Comparison of ENCODE assay signal across 9 cellular contexts in genomic region chr14:104136472-104137296, GRCh38. TPM values are rescaled to one million over a fixed set of nuclear protein-coding genes. Genes with fewer than 3 reads are reported as not detected.
DNase-seq lines count a peak whose midpoint lies in the region; ATAC-seq lines count a peak whose summit lies in the region.
"Had no signal": no experiment of that assay in that cellular context is flagged by ENCODE, and none has a peak within 500 bp of the region (broad histone marks: within the 10 kb centered on the region; RNA-seq: fewer than 3 reads in every experiment).

No MANE protein-coding gene starts in this region.

- peak overlapping the region; percentile 53 for H3K27ac Mint-ChIP-seq in activated CD4-positive, alpha-beta T cell treated with anti-CD3 and anti-CD28 coated beads, Interleukin-2, amount 10 ng/mL, durations not matched to agents 24 days and 14 days
- no peak overlapping the region for H3K27ac Mint-ChIP-seq in activated T-cell treated with anti-CD3 and anti-CD28 coated beads, Interleukin-2, amount 50 U/mL, for 72 hours
- H3K27ac Mint-ChIP-seq in immature natural killer cell: no peak overlapping the region
- peak overlapping the region; percentile 73 for H3K27ac Mint-ChIP-seq in stimulated activated naive B cell treated with anti-CD40 and anti-IgM and Interleukin-4, amounts not matched to agents 10 μg/mL and 1 μg/mL and 100 μg/mL, for 72 hours

- peaks cover 34% of the 10 kb centered on the region for H3K27me3 Mint-ChIP-seq in activated CD4-positive, alpha-beta T cell treated with anti-CD3 and anti-CD28 coated beads, Interleukin-2, amount 10 ng/mL, durations not matched to agents 24 days and 14 days
- peaks cover 39% of the 10 kb centered on the region for H3K27me3 Mint-ChIP-seq in activated T-cell treated with anti-CD3 and anti-CD28 coated beads, Interleukin-2, amount 50 U/mL, for 72 hours (ENCODE audit: low read depth)
- H3K27me3 Mint-ChIP-seq in immature natural killer cell (ENCODE audit: low read depth in 3 of 3): peaks cover 1 to 15% (median 12%) of the 10 kb centered on the region in 3 donors
- H3K27me3 Mint-ChIP-seq in stimulated activated naive B cell treated with anti-CD40 and anti-IgM and Interleukin-4, amounts not matched to agents 10 μg/mL and 1 μg/mL and 100 μg/mL, for 72 hours: peaks cover 51 to 75% of the 10 kb centered on the region in 2 donors

- peaks cover 4% of the 10 kb centered on the region for H3K4me1 Mint-ChIP-seq in activated CD4-positive, alpha-beta T cell treated with anti-CD3 and anti-CD28 coated beads, Interleukin-2, amount 10 ng/mL, durations not matched to agents 24 days and 14 days
- peaks cover 8% of the 10 kb centered on the region for H3K4me1 Mint-ChIP-seq in activated T-cell treated with anti-CD3 and anti-CD28 coated beads, Interleukin-2, amount 50 U/mL, for 72 hours (ENCODE audit: low read depth)
- H3K4me1 Mint-ChIP-seq in immature natural killer cell: peaks cover 0 to 3% of the 10 kb centered on the region in 2 donors
- H3K4me1 Mint-ChIP-seq in stimulated activated naive B cell treated with anti-CD40 and anti-IgM and Interleukin-4, amounts not matched to agents 10 μg/mL and 1 μg/mL and 100 μg/mL, for 72 hours: peaks cover 12 to 34% of the 10 kb centered on the region in 2 donors

- H3K9me3 Mint-ChIP-seq in activated CD4-positive, alpha-beta T cell treated with anti-CD3 and anti-CD28 coated beads, Interleukin-2, amount 10 ng/mL, durations not matched to agents 24 days and 14 days: no peaks in the 10 kb centered on the region
- H3K9me3 Mint-ChIP-seq in activated T-cell treated with anti-CD3 and anti-CD28 coated beads, Interleukin-2, amount 50 U/mL, for 72 hours: no peaks in the 10 kb centered on the region
- H3K9me3 Mint-ChIP-seq in immature natural killer cell: no peaks in the 10 kb centered on the region
- no peaks in the 10 kb centered on the region for H3K9me3 Mint-ChIP-seq in stimulated activated naive B cell treated with anti-CD40 and anti-IgM and Interleukin-4, amounts not matched to agents 10 μg/mL and 1 μg/mL and 100 μg/mL, for 72 hours

- no peaks in the 10 kb centered on the region for H3K36me3 Mint-ChIP-seq in activated CD4-positive, alpha-beta T cell treated with anti-CD3 and anti-CD28 coated beads, Interleukin-2, amount 10 ng/mL, durations not matched to agents 24 days and 14 days (ENCODE audit: low read depth)
- H3K36me3 Mint-ChIP-seq in activated T-cell treated with anti-CD3 and anti-CD28 coated beads, Interleukin-2, amount 50 U/mL, for 72 hours (ENCODE audit: insufficient read depth in 2 of 2): no peaks in the 10 kb centered on the region
- H3K36me3 Mint-ChIP-seq in immature natural killer cell: no peaks in the 10 kb centered on the region
- no peaks in the 10 kb centered on the region for H3K36me3 Mint-ChIP-seq in stimulated activated naive B cell treated with anti-CD40 and anti-IgM and Interleukin-4, amounts not matched to agents 10 μg/mL and 1 μg/mL and 100 μg/mL, for 72 hours

- intact Hi-C loops in activated CD4-positive, alpha-beta T cell treated with anti-CD3 and anti-CD28 coated beads, Interleukin-2, amount 10 ng/mL, durations not matched to agents 24 days and 14 days (cut with micrococcal nuclease): loop anchor here (5.0 to 10.0 kb wide), 2 partner anchors 426 to 508 kb away; no protein-coding TSS in a partner anchor

- no peak for DNase-seq in activated CD4-positive, alpha-beta T cell treated with anti-CD3 and anti-CD28 coated beads, Interleukin-2, amount 10 ng/mL, durations not matched to agents 24 days and 14 days
- DNase-seq in activated CD4-positive, alpha-beta T cell treated with anti-CD3 and anti-CD28 coated beads, Interleukin-2, amount 50 U/mL, for 1 hour: no peak
- DNase-seq in activated T-cell treated with anti-CD3 and anti-CD28 coated beads, Interleukin-2, amount 50 U/mL, for 72 hours: no peak
- no peak for DNase-seq in immature natural killer cell
- DNase-seq in stimulated activated naive B cell treated with anti-CD40 and anti-IgM and Interleukin-4, amounts not matched to agents 10 μg/mL and 1 μg/mL and 100 μg/mL, for 72 hours: no peak
- no peak for DNase-seq in GDM1 (lab: John Stamatoyannopoulos, UW)

- H3K4me3 Mint-ChIP-seq in activated CD4-positive, alpha-beta T cell treated with anti-CD3 and anti-CD28 coated beads, Interleukin-2, amount 10 ng/mL, durations not matched to agents 24 days and 14 days: peak overlapping the region; percentile 49
- peak overlapping the region; percentile 59 to 81 for H3K4me3 Mint-ChIP-seq in activated T-cell treated with anti-CD3 and anti-CD28 coated beads, Interleukin-2, amount 50 U/mL, for 72 hours
- H3K4me3 Mint-ChIP-seq in immature natural killer cell: peak overlapping the region in 3 of 5 donors; percentile 29 to 43 (median 35)
- H3K4me3 Mint-ChIP-seq in stimulated activated naive B cell treated with anti-CD40 and anti-IgM and Interleukin-4, amounts not matched to agents 10 μg/mL and 1 μg/mL and 100 μg/mL, for 72 hours: peak overlapping the region; percentile 63 to 68

- no peak for ATAC-seq in activated T-cell treated with anti-CD3 and anti-CD28 coated beads, Interleukin-2, amount 50 U/mL, for 72 hours (replicated peaks in 1 of 2)
- ATAC-seq in stimulated activated naive B cell treated with anti-CD40 and anti-IgM and Interleukin-4, amounts not matched to agents 10 μg/mL and 1 μg/mL and 100 μg/mL, for 72 hours (replicated peaks): no peak
- no peak for ATAC-seq in GM18498 (IDR thresholded peaks at IDR 0.05; ENCODE audit: unreplicated experiment)
- ATAC-seq in HG02840 (IDR thresholded peaks at IDR 0.05; ENCODE audit: low FRiP score, unreplicated experiment): no peak

RNA-seq across cellular contexts. Expression of gene KIF26A, which starts 1.7 kb away (rescaled TPM):
- total RNA-seq in activated CD4-positive, alpha-beta T cell treated with anti-CD3 and anti-CD28 coated beads, Interleukin-2, amount 10 ng/mL, durations not matched to agents 24 days and 14 days: 0.24 and 0.26 TPM in 2 replicates
- total RNA-seq in activated T-cell treated with anti-CD3 and anti-CD28 coated beads, Interleukin-2, amount 50 U/mL, for 72 hours: under 1 TPM; 0.05 to 0.25 TPM
- not detected for polyA plus RNA-seq in immature natural killer cell
- total RNA-seq: OCI-LY7 had no signal

RNA-seq across cellular contexts. Expression of gene ASPG, which starts 51.2 kb away (rescaled TPM):
- total RNA-seq in activated CD4-positive, alpha-beta T cell treated with anti-CD3 and anti-CD28 coated beads, Interleukin-2, amount 10 ng/mL, durations not matched to agents 24 days and 14 days: not detected in 2 replicates
- under 1 TPM in 1 of 2 donors, not detected in 1; 0.30 TPM for total RNA-seq in activated T-cell treated with anti-CD3 and anti-CD28 coated beads, Interleukin-2, amount 50 U/mL, for 72 hours
- not detected for polyA plus RNA-seq in immature natural killer cell
- total RNA-seq: OCI-LY7 had no signal

Comparison
In these comparisons a context has a peak if more than half of its experiments do, and no peak if none do; other contexts are left out.
1. H3K27ac Mint-ChIP-seq: peak in activated CD4-positive, alpha-beta T cell treated with anti-CD3 and anti-CD28 coated beads, Interleukin-2, amount 10 ng/mL, durations not matched to agents 24 days and 14 days (single experiment) and stimulated activated naive B cell treated with anti-CD40 and anti-IgM and Interleukin-4, amounts not matched to agents 10 μg/mL and 1 μg/mL and 100 μg/mL, for 72 hours (single experiment); none in activated T-cell treated with anti-CD3 and anti-CD28 coated beads, Interleukin-2, amount 50 U/mL, for 72 hours (single experiment) and immature natural killer cell (0 of 6).
2. Peak in every context shown above with its lines, with median percentiles within 50 percentile points of each other: H3K4me3 Mint-ChIP-seq.